Comparison of ENCODE assay signal across 17 cellular contexts in the genomic region with DNA sequence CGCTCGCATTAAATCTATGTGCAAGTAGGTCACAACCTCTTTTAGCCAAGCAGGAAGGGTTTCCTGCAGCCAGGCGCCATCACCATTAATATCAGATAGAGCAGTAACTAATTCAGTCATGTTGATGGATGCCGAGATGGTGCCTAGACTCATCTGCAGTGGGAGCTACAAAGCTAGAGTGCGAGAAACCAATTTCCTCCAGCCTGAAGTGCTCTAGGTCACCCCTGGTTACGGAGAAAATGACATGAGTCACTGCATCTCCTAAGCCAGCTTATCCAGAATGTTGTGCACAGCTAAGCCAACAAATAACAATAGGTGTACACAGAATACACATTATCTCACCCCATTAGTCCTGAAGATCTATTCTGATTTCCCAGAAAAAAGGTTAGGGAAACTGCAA. TPM values are rescaled to one million over a fixed set of nuclear protein-coding genes. Genes with fewer than 3 reads are reported as not detected.
A peak's percentile ranks its signal among the peaks of the same experiment; 100 is the strongest.
DNase-seq lines count a peak whose midpoint lies in the region; ATAC-seq and TF ChIP-seq lines count a peak whose summit lies in the region.
"Had no signal": no experiment of that assay in that cellular context is flagged by ENCODE, and none has a peak within 500 bp of the region (broad histone marks: within the 10 kb centered on the region; RNA-seq: fewer than 3 reads in every experiment).

No MANE protein-coding gene starts in this region.

- ATAC-seq in SK-N-SH treated with all-trans-retinoic acid at 6 μM for 48 hours = peak; percentile 66
- ATAC-seq in GM18520 (IDR thresholded peaks at IDR 0.05; ENCODE audit: unreplicated experiment) = no peak

- DNase-seq in NCI-H187 (lab: John Stamatoyannopoulos, UW) (peak; percentile 18 to 36), NCI-H187 treated with DMSO at 0.1 percent for 48 hours (lab: John Stamatoyannopoulos, UW) (no peak), NCI-H1417 treated with DMSO at 0.1 percent for 48 hours (lab: John Stamatoyannopoulos, UW) (peak; percentile 47), renal cortical epithelial cell (ENCODE audit: low read depth) (peak; percentile 83), T-helper 2 cell (no peak)
- no peak for DNase-seq in central memory CD4-positive, alpha-beta T cell
- DNase-seq: 8988T, activated B cell treated with CpG ODN at 0.5 μM for 24 hours, COR-L47, Kasumi-1, NCI-H226, pancreas, T-helper 1 cell had no signal

TF ChIP-seq in SK-N-SH treated with all-trans-retinoic acid at 6 μM for 48 hours, 23 proteins besides CTCF, POLR2A, EP300 and RAD21:
- TF ChIP-seq ZC3H10 (CRISPR knock-in tag; IDR thresholded peaks at IDR 0.05) = 0 out of 2 replicates have a peak, but pooled peaks have one; percentile 20
- TF ChIP-seq SNAI2 (CRISPR knock-in tag; IDR thresholded peaks at IDR 0.05) = no peak
- TF ChIP-seq ISL1 (CRISPR knock-in tag; IDR thresholded peaks at IDR 0.05) = no peak
- TF ChIP-seq BACH2 (CRISPR knock-in tag; IDR thresholded peaks at IDR 0.05; ENCODE audit: borderline replicate concordance) = no peak
- TF ChIP-seq GLIS3 (CRISPR knock-in tag; IDR thresholded peaks at IDR 0.05) = no peak
- TF ChIP-seq ZNF70 (CRISPR knock-in tag; IDR thresholded peaks at IDR 0.05) = no peak
- no peak for TF ChIP-seq ZNF8 (CRISPR knock-in tag; IDR thresholded peaks at IDR 0.05)

RNA-seq across cellular contexts. Expression of a gene that starts 36.0 kb away (rescaled TPM):
- not detected in 2 replicates for total RNA-seq in renal cortical epithelial cell
- total RNA-seq: activated B cell treated with CpG ODN at 0.5 μM for 24 hours, kidney epithelial cell, mononuclear cell, pancreas had no signal

RNA-seq across cellular contexts. Expression of a gene that starts 37.1 kb away (rescaled TPM):
- total RNA-seq in renal cortical epithelial cell = 35.4 and 53.6 TPM in 2 replicates

Comparison
In these comparisons a context has a peak if more than half of its experiments do, and no peak if none do; other contexts are left out.
1. DNase-seq: peak in NCI-H187 (2 of 2), NCI-H1417 treated with DMSO at 0.1 percent for 48 hours (single experiment) and renal cortical epithelial cell (single experiment); none in NCI-H187 treated with DMSO at 0.1 percent for 48 hours (single experiment), central memory CD4-positive, alpha-beta T cell (single experiment) and T-helper 2 cell (0 of 5).